Comparison of ENCODE assay signal across 10 cellular contexts in genomic region chr7:128017880-128018845, GRCh38. TPM values are rescaled to one million over a fixed set of nuclear protein-coding genes. Genes with fewer than 3 reads are reported as not detected.
A peak's percentile ranks its signal among the peaks of the same experiment; 100 is the strongest.
DNase-seq lines count a peak whose midpoint lies in the region; ATAC-seq and TF ChIP-seq lines count a peak whose summit lies in the region.
"Had no signal": no experiment of that assay in that cellular context is flagged by ENCODE, and none has a peak within 500 bp of the region (broad histone marks: within the 10 kb centered on the region; RNA-seq: fewer than 3 reads in every experiment).

No MANE protein-coding gene starts in this region.

- no peaks in the 10 kb centered on the region for H3K36me3 ChIP-seq in breast epithelium

- TF ChIP-seq POLR2A in breast epithelium (IDR thresholded peaks at IDR 0.05) = no peak

- no peak overlapping the region for H3K4me3 ChIP-seq in breast epithelium

- peaks cover 8% of the 10 kb centered on the region for H3K36me3 Mint-ChIP-seq in MCF 10A (ENCODE audit: insufficient read depth, unreplicated experiment)
- no peaks in the 10 kb centered on the region for H3K36me3 Mint-ChIP-seq in glutamatergic neuron (ENCODE audit: unreplicated experiment)
- H3K36me3 Mint-ChIP-seq in type B pancreatic cell = peaks cover 19% of the 10 kb centered on the region
- no peaks in the 10 kb centered on the region for H3K36me3 Mint-ChIP-seq in natural killer cell

- H3K27ac Mint-ChIP-seq in MCF 10A (ENCODE audit: low read depth, unreplicated experiment) = peak overlapping the region; percentile 78
- peak overlapping the region; percentile 79 for H3K27ac Mint-ChIP-seq in glutamatergic neuron (ENCODE audit: unreplicated experiment)
- peak overlapping the region; percentile 65 for H3K27ac Mint-ChIP-seq in type B pancreatic cell
- H3K27ac Mint-ChIP-seq in natural killer cell = no peak overlapping the region

- no peak overlapping the region for H3K4me3 Mint-ChIP-seq in MCF 10A (ENCODE audit: unreplicated experiment)
- H3K4me3 Mint-ChIP-seq in glutamatergic neuron (ENCODE audit: unreplicated experiment) = peak overlapping the region; percentile 60
- no peak overlapping the region for H3K4me3 Mint-ChIP-seq in type B pancreatic cell
- no peak overlapping the region for H3K4me3 Mint-ChIP-seq in natural killer cell

- no TSS peak for BruUV-seq in MCF 10A (replicated peaks; lab: Mats Ljungman, UMichigan)

- H3K4me1 Mint-ChIP-seq in MCF 10A (ENCODE audit: insufficient read depth, unreplicated experiment) = peaks cover 55% of the 10 kb centered on the region
- H3K4me1 Mint-ChIP-seq in glutamatergic neuron (ENCODE audit: low read depth, unreplicated experiment) = peaks cover 74% of the 10 kb centered on the region
- H3K4me1 Mint-ChIP-seq in type B pancreatic cell (ENCODE audit: unreplicated experiment) = peaks cover 54% of the 10 kb centered on the region
- peaks cover 0 to 12% of the 10 kb centered on the region in 2 donors for H3K4me1 Mint-ChIP-seq in natural killer cell

- CTCF ChIA-PET in MCF 10A (lab: Yijun Ruan, JAX) (interaction anchor here (0.6 to 4.1 kb wide), 8 partner anchors 17 to 190 kb away, joined by 3 to 27 read pairs (median 5); no protein-coding TSS in a partner anchor), RWPE1 (lab: Yijun Ruan, JAX) (interaction anchor here (0.6 to 0.7 kb wide), 2 partner anchors 35 to 45 kb away, joined by 4 read pairs; no protein-coding TSS in a partner anchor)

- peak; percentile 87 for DNase-seq in MCF 10A (ENCODE audit: unreplicated experiment)
- DNase-seq in breast epithelium (ENCODE audit: low spot score in 2 of 2) = no peak
- peak; percentile 19 for DNase-seq in RWPE1 (ENCODE audit: low spot score)
- DNase-seq in glutamatergic neuron = no peak
- no peak for DNase-seq in type B pancreatic cell (ENCODE audit: extremely low spot score, unreplicated experiment)
- no peak for DNase-seq in natural killer cell
- DNase-seq in SW 1271 (lab: John Stamatoyannopoulos, UW) = no peak
- DNase-seq: activated T-cell treated with anti-CD3 and anti-CD28 coated beads, Interleukin-2, amount 50 U/mL, for 48 hours; cortex of kidney had no signal

- H3K9me3 ChIP-seq in breast epithelium = no peaks in the 10 kb centered on the region

- no peaks in the 10 kb centered on the region for H3K27me3 ChIP-seq in breast epithelium

- H3K4me1 ChIP-seq in breast epithelium = peaks cover 2 to 9% of the 10 kb centered on the region in 2 donors

- ATAC-seq in natural killer cell (no peak), HG02610 (IDR thresholded peaks at IDR 0.05; ENCODE audit: unreplicated experiment) (no peak)

- H3K27ac ChIP-seq in breast epithelium (no peak overlapping the region), RWPE1 (peak overlapping the region; percentile 49)

- no peaks in the 10 kb centered on the region for H3K9me3 Mint-ChIP-seq in MCF 10A (ENCODE audit: unreplicated experiment)
- peaks cover 28% of the 10 kb centered on the region for H3K9me3 Mint-ChIP-seq in glutamatergic neuron (ENCODE audit: unreplicated experiment)
- H3K9me3 Mint-ChIP-seq in type B pancreatic cell = no peaks in the 10 kb centered on the region
- no peaks in the 10 kb centered on the region for H3K9me3 Mint-ChIP-seq in natural killer cell

- H3K27me3 Mint-ChIP-seq in MCF 10A (ENCODE audit: insufficient read depth, unreplicated experiment) = no peaks in the 10 kb centered on the region
- H3K27me3 Mint-ChIP-seq in glutamatergic neuron (ENCODE audit: unreplicated experiment) = peaks cover 16% of the 10 kb centered on the region
- no peaks in the 10 kb centered on the region for H3K27me3 Mint-ChIP-seq in type B pancreatic cell
- H3K27me3 Mint-ChIP-seq in natural killer cell (ENCODE audit: low read depth in 2 of 2) = no peaks in the 10 kb centered on the region

- intact Hi-C loops in MCF 10A (cut with micrococcal nuclease) = loop anchor here (1.0 kb wide), 1 partner anchor 190 kb away; no protein-coding TSS in a partner anchor
- intact Hi-C loops in breast epithelium (cut with DNase I; ENCODE audit: low total_unique reads) = no loop called here
- intact Hi-C loops in natural killer cell (cut with micrococcal nuclease) = no loop called here

- TF ChIP-seq CTCF in MCF 10A (IDR thresholded peaks at IDR 0.05; ENCODE audit: unreplicated experiment) (no peak), breast epithelium (IDR thresholded peaks at IDR 0.05) (no peak), RWPE1 (conservative IDR thresholded peaks at IDR 0.05; ENCODE audit: low read depth) (no peak), glutamatergic neuron (IDR thresholded peaks at IDR 0.05; ENCODE audit: partially characterized antibody, unreplicated experiment) (no peak), type B pancreatic cell (conservative IDR thresholded peaks at IDR 0.05) (no peak), natural killer cell (IDR thresholded peaks at IDR 0.05) (no peak)

- POLR2A ChIA-PET in MCF 10A (lab: Yijun Ruan, JAX) (interaction anchor here (0.7 to 1.3 kb wide), 3 partner anchors 11 to 91 kb away, joined by 3 to 6 read pairs (median 3); no protein-coding TSS in a partner anchor), RWPE1 (lab: Yijun Ruan, JAX; ENCODE audit: low non-redundant PET) (no interaction called here)

RNA-seq across cellular contexts. Expression of gene LRRC4, which starts 13.1 kb away (rescaled TPM):
- total RNA-seq in MCF 10A (2022) = not detected in 2 replicates
- 1 to 10 TPM in 2 of 3 donors, under 1 TPM in 1; 0.33 to 3.2 (median 1.6) TPM for total RNA-seq in breast epithelium
- total RNA-seq in glutamatergic neuron (ENCODE audit: unreplicated experiment) = 60.0 TPM
- 12.5 and 37.7 TPM in 2 replicates for total RNA-seq in type B pancreatic cell (ENCODE audit: low replicate concordance)
- total RNA-seq in natural killer cell = 1 to 10 TPM in 2 of 3 donors, under 1 TPM in 1; 0.79 to 2.4 (median 1.8) TPM

Comparison
In these comparisons a context has a peak if more than half of its experiments do, and no peak if none do; other contexts are left out.
1. DNase-seq: peak in MCF 10A (single experiment) and RWPE1 (single experiment); none in breast epithelium (0 of 2), glutamatergic neuron (single experiment), type B pancreatic cell (single experiment), natural killer cell (single experiment) and SW 1271 (0 of 2).
2. H3K27ac Mint-ChIP-seq: peak in MCF 10A (single experiment), glutamatergic neuron (single experiment) and type B pancreatic cell (single experiment); none in natural killer cell (0 of 2).